ENCODE assay signal across 18 cellular contexts in genomic region chr10:100980327-100981110, GRCh38. TPM values are rescaled to one million over a fixed set of nuclear protein-coding genes. Genes with fewer than 3 reads are reported as not detected.
DNase-seq lines count a peak whose midpoint lies in the region; ATAC-seq and TF ChIP-seq lines count a peak whose summit lies in the region.
"Had no signal": no experiment of that assay in that cellular context is flagged by ENCODE, and none has a peak within 500 bp of the region (broad histone marks: within the 10 kb centered on the region; RNA-seq: fewer than 3 reads in every experiment).

No MANE protein-coding gene starts in this region.

- peaks cover 8% of the 10 kb centered on the region for H3K36me3 Mint-ChIP-seq in natural killer cell
- no peaks in the 10 kb centered on the region for H3K36me3 Mint-ChIP-seq in natural killer cell treated with Interleukin-12 subunit alpha and Interleukin-12 subunit beta and Interleukin-15 and Interleukin-18, amount 100 ng/mL, for 72 hours
- peaks cover 6% of the 10 kb centered on the region for H3K36me3 Mint-ChIP-seq in glutamatergic neuron (ENCODE audit: unreplicated experiment)

- H3K27me3 Mint-ChIP-seq in natural killer cell (ENCODE audit: low read depth in 2 of 2) (no peaks in the 10 kb centered on the region), glutamatergic neuron (ENCODE audit: unreplicated experiment) (peaks cover 9% of the 10 kb centered on the region)
- no peaks in the 10 kb centered on the region for H3K27me3 Mint-ChIP-seq in natural killer cell treated with Interleukin-12 subunit alpha and Interleukin-12 subunit beta and Interleukin-15 and Interleukin-18, amount 100 ng/mL, for 72 hours
- H3K27me3 Mint-ChIP-seq: B cell; CD4-positive, alpha-beta memory T cell had no signal

- TF ChIP-seq CTCF in natural killer cell (IDR thresholded peaks at IDR 0.05) (no peak), glutamatergic neuron (IDR thresholded peaks at IDR 0.05; ENCODE audit: partially characterized antibody, unreplicated experiment) (no peak)

- intact Hi-C loops in natural killer cell (cut with micrococcal nuclease), result no loop called here
- intact Hi-C loops in sciatic nerve (cut with DNase I), result no loop called here

- H3K9me3 Mint-ChIP-seq in natural killer cell (no peaks in the 10 kb centered on the region), glutamatergic neuron (ENCODE audit: unreplicated experiment) (peaks cover 2% of the 10 kb centered on the region)
- no peaks in the 10 kb centered on the region for H3K9me3 Mint-ChIP-seq in natural killer cell treated with Interleukin-12 subunit alpha and Interleukin-12 subunit beta and Interleukin-15 and Interleukin-18, amount 100 ng/mL, for 72 hours
- H3K9me3 Mint-ChIP-seq: CD4-positive, alpha-beta memory T cell had no signal

- no peak for ATAC-seq in natural killer cell
- ATAC-seq in natural killer cell treated with Interleukin-12 subunit alpha and Interleukin-12 subunit beta and Interleukin-15 and Interleukin-18, amount 100 ng/mL, for 72 hours, result no peak
- no peak for ATAC-seq in sciatic nerve
- ATAC-seq in HG02759 (IDR thresholded peaks at IDR 0.05; ENCODE audit: unreplicated experiment), result no peak
- ATAC-seq: GM12878, Panc1 had no signal

- H3K27ac Mint-ChIP-seq in natural killer cell (no peak overlapping the region), glutamatergic neuron (ENCODE audit: unreplicated experiment) (peak overlapping the region; percentile 52)
- no peak overlapping the region for H3K27ac Mint-ChIP-seq in natural killer cell treated with Interleukin-12 subunit alpha and Interleukin-12 subunit beta and Interleukin-15 and Interleukin-18, amount 100 ng/mL, for 72 hours
- H3K27ac Mint-ChIP-seq: B cell had no signal

- H3K4me3 Mint-ChIP-seq in natural killer cell (no peak overlapping the region), glutamatergic neuron (ENCODE audit: unreplicated experiment) (no peak overlapping the region)
- H3K4me3 Mint-ChIP-seq in natural killer cell treated with Interleukin-12 subunit alpha and Interleukin-12 subunit beta and Interleukin-15 and Interleukin-18, amount 100 ng/mL, for 72 hours, result no peak overlapping the region
- H3K4me3 Mint-ChIP-seq: B cell; CD4-positive, alpha-beta memory T cell had no signal

- peaks cover 0 to 10% of the 10 kb centered on the region in 2 donors for H3K4me1 Mint-ChIP-seq in natural killer cell
- peaks cover 1% of the 10 kb centered on the region in 2 donors for H3K4me1 Mint-ChIP-seq in natural killer cell treated with Interleukin-12 subunit alpha and Interleukin-12 subunit beta and Interleukin-15 and Interleukin-18, amount 100 ng/mL, for 72 hours (ENCODE audit: low read depth in 2 of 2)
- H3K4me1 Mint-ChIP-seq in glutamatergic neuron (ENCODE audit: low read depth, unreplicated experiment), result peaks cover under 1% of the 10 kb centered on the region

- DNase-seq in natural killer cell (peak; percentile 2), glutamatergic neuron (no peak), sciatic nerve (ENCODE audit: low spot score) (peak; percentile 42), NCI-H1092 (lab: John Stamatoyannopoulos, UW) (no peak)
- DNase-seq in natural killer cell treated with Interleukin-12 subunit alpha and Interleukin-12 subunit beta and Interleukin-15 and Interleukin-18, amount 100 ng/mL, for 72 hours (ENCODE audit: low spot score), result no peak
- DNase-seq in stimulated activated naive CD4-positive, alpha-beta T cell treated with Interleukin-2 at 50 U/mL for 16 hours (lab: John Stamatoyannopoulos, UW), result no peak
- DNase-seq: ACHN; CD4-positive, alpha-beta memory T cell; DMS79; GM23248; MG63; NCI-H187 treated with DMSO at 0.1 percent for 48 hours; NCI-H82; Right ventricle myocardium superior had no signal

RNA-seq across cellular contexts. Expression of gene MRPL43, which starts 6.8 kb away (rescaled TPM):
- total RNA-seq in natural killer cell (10 to 100 TPM; 27.2 to 42.0 (median 33.1) TPM), glutamatergic neuron (ENCODE audit: unreplicated experiment) (58.2 TPM), sciatic nerve (84.8 TPM)
- total RNA-seq in natural killer cell treated with Interleukin-12 subunit alpha and Interleukin-12 subunit beta and Interleukin-15 and Interleukin-18, amount 100 ng/mL, for 72 hours, result 10 to 100 TPM; 52.3 to 60.7 TPM

RNA-seq across cellular contexts. Expression of gene TWNK, which starts 6.8 kb away (rescaled TPM):
- 1 to 10 TPM; 2.2 to 3.6 (median 3.3) TPM for total RNA-seq in natural killer cell
- 10 to 100 TPM; 13.6 to 34.2 TPM for total RNA-seq in natural killer cell treated with Interleukin-12 subunit alpha and Interleukin-12 subunit beta and Interleukin-15 and Interleukin-18, amount 100 ng/mL, for 72 hours
- total RNA-seq in glutamatergic neuron (ENCODE audit: unreplicated experiment), result 10.1 TPM
- 5.9 TPM for total RNA-seq in sciatic nerve

RNA-seq across cellular contexts. Expression of gene SEMA4G, which starts 11.2 kb away (rescaled TPM):
- total RNA-seq in natural killer cell, result 1 to 10 TPM in 1 of 3 donors, under 1 TPM in 1, not detected in 1; 0.53 to 1.7 TPM
- under 1 TPM in 1 of 2 donors, not detected in 1; 0.19 TPM for total RNA-seq in natural killer cell treated with Interleukin-12 subunit alpha and Interleukin-12 subunit beta and Interleukin-15 and Interleukin-18, amount 100 ng/mL, for 72 hours
- total RNA-seq in glutamatergic neuron (ENCODE audit: unreplicated experiment), result 46.9 TPM
- total RNA-seq in sciatic nerve, result 15.3 TPM

RNA-seq across cellular contexts. Expression of gene LZTS2, which starts 19.1 kb away (rescaled TPM):
- total RNA-seq in natural killer cell, result 10 to 100 TPM in 2 of 3 donors, 1 to 10 TPM in 1; 8.0 to 16.1 (median 11.7) TPM
- 1 to 10 TPM; 6.2 to 6.4 TPM for total RNA-seq in natural killer cell treated with Interleukin-12 subunit alpha and Interleukin-12 subunit beta and Interleukin-15 and Interleukin-18, amount 100 ng/mL, for 72 hours
- total RNA-seq in glutamatergic neuron (ENCODE audit: unreplicated experiment), result 56.7 TPM
- 78.6 TPM for total RNA-seq in sciatic nerve

RNA-seq across cellular contexts. Expression of gene PDZD7, which starts 50.4 kb away (rescaled TPM):
- total RNA-seq in natural killer cell (1 to 10 TPM in 1 of 3 donors, under 1 TPM in 2; 0.35 to 1.2 (median 0.52) TPM), glutamatergic neuron (ENCODE audit: unreplicated experiment) (1.5 TPM), sciatic nerve (3.8 TPM)
- total RNA-seq in natural killer cell treated with Interleukin-12 subunit alpha and Interleukin-12 subunit beta and Interleukin-15 and Interleukin-18, amount 100 ng/mL, for 72 hours, result under 1 TPM; 0.17 to 0.62 TPM
- total RNA-seq: GM12878 had no signal

Comparison
In these comparisons a context has a peak if more than half of its experiments do, and no peak if none do; other contexts are left out.
1. DNase-seq: peak in natural killer cell (single experiment) and sciatic nerve (single experiment); none in natural killer cell treated with Interleukin-12 subunit alpha and Interleukin-12 subunit beta and Interleukin-15 and Interleukin-18, amount 100 ng/mL, for 72 hours (single experiment), glutamatergic neuron (single experiment), stimulated activated naive CD4-positive, alpha-beta T cell treated with Interleukin-2 at 50 U/mL for 16 hours (single experiment) and NCI-H1092 (single experiment).